In genomic region chr20:3402453-3402852, GRCh38 we compare ENCODE assay signal across 36 cellular contexts.
"Had no signal": no experiment of that assay in that cellular context is flagged by ENCODE, and none has a peak within 500 bp of the region (broad histone marks: within the 10 kb centered on the region; RNA-seq: fewer than 3 reads in every experiment).

No MANE protein-coding gene starts in this region.

- H3K9me3 Mint-ChIP-seq: activated CD4-positive, alpha-beta memory T cell treated with anti-CD3 and anti-CD28 coated beads, Interleukin-2, amount 10 ng/mL, durations not matched to agents 7 days and 5 days; activated CD4-positive, alpha-beta T cell treated with anti-CD3 and anti-CD28 coated beads, Interleukin-2, amount 10 ng/mL, durations not matched to agents 7 days and 5 days; activated naive CD4-positive, alpha-beta T cell treated with anti-CD3 and anti-CD28 coated beads for 36 hours; activated naive CD8-positive, alpha-beta T cell treated with anti-CD3 and anti-CD28 coated beads, Interleukin-2, amount 10 ng/mL, durations not matched to agents 7 days and 5 days; activated naive CD8-positive, alpha-beta T cell treated with anti-CD3 and anti-CD28 coated beads, Interleukin-2, amount 50 U/mL, for 24 hours; activated T-cell treated with anti-CD3 and anti-CD28 coated beads, Interleukin-2, amount 50 U/mL, for 24 hours; activated T-helper 2 cell treated with anti-CD3 and anti-CD28 coated beads, Interferon-gamma antibody, Interleukin-2, Interleukin-4, amounts not matched to agents 10 μg/mL and 5 μg/mL and 100 μg/mL, durations not matched to agents 14 hours and 24 hours and 36 hours; central memory CD8-positive, alpha-beta T cell; T-helper 1 cell treated with Interleukin-12 subunit alpha and Interleukin-12 subunit beta and Interleukin-4 antibody, amounts not matched to agents 30 μg/mL and 1 μg/mL, for 36 hours; T-helper 2 cell treated with Interferon-gamma antibody and Interleukin-4, amounts not matched to agents 5 μg/mL and 100 μg/mL, for 36 hours had no signal

- ATAC-seq: activated CD4-positive, alpha-beta T cell treated with anti-CD3 and anti-CD28 coated beads for 36 hours; activated CD4-positive, CD25-positive, alpha-beta regulatory T cell treated with anti-CD3 and anti-CD28 coated beads, Interleukin-2, amount 50 U/mL, for 24 hours; activated CD8-positive, alpha-beta memory T cell treated with anti-CD3 and anti-CD28 coated beads, Interleukin-2, amount 10 ng/mL, durations not matched to agents 7 days and 5 days; activated CD8-positive, alpha-beta T cell treated with anti-CD3 and anti-CD28 coated beads, Interleukin-2, amount 10 ng/mL, durations not matched to agents 7 days and 5 days; activated naive CD8-positive, alpha-beta T cell treated with anti-CD3 and anti-CD28 coated beads, Interleukin-2, amount 50 U/mL, for 24 hours had no signal

- H3K27ac ChIP-seq: ascending aorta, cardiac muscle cell, VCaP had no signal

- H3K4me3 ChIP-seq: ascending aorta, cardiac muscle cell had no signal

- H3K27ac Mint-ChIP-seq: activated CD4-positive, alpha-beta memory T cell treated with anti-CD3 and anti-CD28 coated beads, Interleukin-2, amount 10 ng/mL, durations not matched to agents 7 days and 5 days; activated CD4-positive, alpha-beta T cell treated with anti-CD3 and anti-CD28 coated beads for 36 hours; activated CD4-positive, alpha-beta T cell treated with anti-CD3 and anti-CD28 coated beads, Interleukin-2, amount 10 ng/mL, durations not matched to agents 7 days and 5 days; activated CD8-positive, alpha-beta memory T cell treated with anti-CD3 and anti-CD28 coated beads, Interleukin-2, amount 10 ng/mL, durations not matched to agents 7 days and 5 days; activated CD8-positive, alpha-beta T cell treated with anti-CD3 and anti-CD28 coated beads, Interleukin-2, amount 10 ng/mL, durations not matched to agents 7 days and 5 days; activated naive CD4-positive, alpha-beta T cell treated with anti-CD3 and anti-CD28 coated beads for 36 hours; activated naive CD8-positive, alpha-beta T cell; activated naive CD8-positive, alpha-beta T cell treated with anti-CD3 and anti-CD28 coated beads, Interleukin-2, amount 10 ng/mL, durations not matched to agents 7 days and 5 days; activated naive CD8-positive, alpha-beta T cell treated with anti-CD3 and anti-CD28 coated beads, Interleukin-2, amount 50 U/mL, for 24 hours; activated T-cell treated with anti-CD3 and anti-CD28 coated beads, Interleukin-2, amount 50 U/mL, for 24 hours; activated T-helper 2 cell treated with anti-CD3 and anti-CD28 coated beads, Interferon-gamma antibody, Interleukin-2, Interleukin-4, amounts not matched to agents 10 μg/mL and 5 μg/mL and 100 μg/mL, durations not matched to agents 14 hours and 24 hours and 36 hours; brain; T-helper 1 cell treated with Interleukin-12 subunit alpha and Interleukin-12 subunit beta and Interleukin-4 antibody, amounts not matched to agents 30 μg/mL and 1 μg/mL, for 36 hours; T-helper 2 cell treated with Interferon-gamma antibody and Interleukin-4, amounts not matched to agents 5 μg/mL and 100 μg/mL, for 36 hours had no signal

- H3K36me3 ChIP-seq: ascending aorta, cardiac muscle cell had no signal

- H3K4me3 Mint-ChIP-seq: activated CD4-positive, alpha-beta memory T cell treated with anti-CD3 and anti-CD28 coated beads, Interleukin-2, amount 10 ng/mL, durations not matched to agents 7 days and 5 days; activated CD4-positive, alpha-beta T cell treated with anti-CD3 and anti-CD28 coated beads for 36 hours; activated CD4-positive, alpha-beta T cell treated with anti-CD3 and anti-CD28 coated beads, Interleukin-2, amount 10 ng/mL, durations not matched to agents 7 days and 5 days; activated CD8-positive, alpha-beta memory T cell treated with anti-CD3 and anti-CD28 coated beads, Interleukin-2, amount 10 ng/mL, durations not matched to agents 7 days and 5 days; activated CD8-positive, alpha-beta T cell treated with anti-CD3 and anti-CD28 coated beads, Interleukin-2, amount 10 ng/mL, durations not matched to agents 7 days and 5 days; activated naive CD4-positive, alpha-beta T cell treated with anti-CD3 and anti-CD28 coated beads for 36 hours; activated naive CD8-positive, alpha-beta T cell; activated naive CD8-positive, alpha-beta T cell treated with anti-CD3 and anti-CD28 coated beads, Interleukin-2, amount 10 ng/mL, durations not matched to agents 7 days and 5 days; activated naive CD8-positive, alpha-beta T cell treated with anti-CD3 and anti-CD28 coated beads, Interleukin-2, amount 50 U/mL, for 24 hours; activated T-cell treated with anti-CD3 and anti-CD28 coated beads, Interleukin-2, amount 50 U/mL, for 24 hours; central memory CD8-positive, alpha-beta T cell; T-helper 1 cell treated with Interleukin-12 subunit alpha and Interleukin-12 subunit beta and Interleukin-4 antibody, amounts not matched to agents 30 μg/mL and 1 μg/mL, for 36 hours; T-helper 2 cell treated with Interferon-gamma antibody and Interleukin-4, amounts not matched to agents 5 μg/mL and 100 μg/mL, for 36 hours had no signal

- H3K27me3 Mint-ChIP-seq: activated CD8-positive, alpha-beta memory T cell treated with anti-CD3 and anti-CD28 coated beads, Interleukin-2, amount 10 ng/mL, durations not matched to agents 7 days and 5 days; activated naive CD8-positive, alpha-beta T cell; central memory CD8-positive, alpha-beta T cell had no signal

- H3K9me3 ChIP-seq: ascending aorta had no signal

- H3K36me3 Mint-ChIP-seq: activated naive CD8-positive, alpha-beta T cell; activated naive CD8-positive, alpha-beta T cell treated with anti-CD3 and anti-CD28 coated beads, Interleukin-2, amount 10 ng/mL, durations not matched to agents 7 days and 5 days had no signal

- DNase-seq: activated CD4-positive, alpha-beta memory T cell treated with anti-CD3 and anti-CD28 coated beads, Interleukin-2, amount 10 ng/mL, durations not matched to agents 7 days and 5 days; activated CD4-positive, alpha-beta T cell treated with anti-CD3 and anti-CD28 coated beads for 1 hour; activated CD4-positive, alpha-beta T cell treated with anti-CD3 and anti-CD28 coated beads for 36 hours; activated CD4-positive, alpha-beta T cell treated with anti-CD3 and anti-CD28 coated beads for 48 hours; activated CD4-positive, alpha-beta T cell treated with anti-CD3 and anti-CD28 coated beads, Interleukin-2, amount 10 ng/mL, durations not matched to agents 7 days and 5 days; activated CD4-positive, alpha-beta T cell treated with anti-CD3 and anti-CD28 coated beads, Interleukin-2, amount 50 U/mL, for 48 hours; activated CD4-positive, CD25-positive, alpha-beta regulatory T cell; activated CD8-positive, alpha-beta memory T cell treated with anti-CD3 and anti-CD28 coated beads for 24 hours; activated CD8-positive, alpha-beta memory T cell treated with anti-CD3 and anti-CD28 coated beads, Interleukin-2, amount 10 ng/mL, durations not matched to agents 7 days and 5 days; activated CD8-positive, alpha-beta memory T cell treated with anti-CD3 and anti-CD28 coated beads, Interleukin-2, amount 50 U/mL, for 48 hours; activated CD8-positive, alpha-beta T cell treated with anti-CD3 and anti-CD28 coated beads, Interleukin-2, amount 10 ng/mL, durations not matched to agents 7 days and 5 days; activated effector memory CD4-positive, alpha-beta T cell treated with Interleukin-2 at 50 U/mL for 16 hours; activated gamma-delta T cell; activated naive CD4-positive, alpha-beta T cell treated with anti-CD3 and anti-CD28 coated beads for 36 hours; activated naive CD4-positive, alpha-beta T cell treated with anti-CD3 and anti-CD28 coated beads, Interleukin-2, amount 50 U/mL, for 16 hours; activated naive CD8-positive, alpha-beta T cell treated with anti-CD3 and anti-CD28 coated beads, Interleukin-2, amount 10 ng/mL, durations not matched to agents 7 days and 5 days; activated naive CD8-positive, alpha-beta T cell treated with anti-CD3 and anti-CD28 coated beads, Interleukin-2, amount 50 U/mL, for 24 hours; activated T-cell treated with anti-CD3 and anti-CD28 coated beads, Interleukin-2, amount 50 U/mL, for 24 hours; activated T-cell treated with anti-CD3 and anti-CD28 coated beads, Interleukin-2, amount 50 U/mL, for 48 hours; amygdala; anterior cingulate cortex; caudate nucleus; cerebellar nuclear complex; T-helper 1 cell; T-helper 2 cell; T-helper 9 cell had no signal
